Comparison of ENCODE assay signal across 26 cellular contexts in genomic region chrX:36849407-36849806, GRCh38.
"Had no signal": no experiment of that assay in that cellular context is flagged by ENCODE, and none has a peak within 500 bp of the region (broad histone marks: within the 10 kb centered on the region; RNA-seq: fewer than 3 reads in every experiment).

No MANE protein-coding gene starts in this region.

- DNase-seq: effector memory CD4-positive, alpha-beta T cell; gastrocnemius medialis; glutamatergic neuron; kidney; left cardiac atrium; left ventricle myocardium superior; mesenchymal stem cell; midbrain; naive thymus-derived CD4-positive, alpha-beta T cell; nephron progenitor cell; posterior cingulate gyrus; sigmoid colon; stimulated activated CD4-positive, alpha-beta T cell treated with anti-CD3 and anti-CD28 coated beads, Interleukin-12 subunit alpha, Interleukin-12 subunit beta, amount 100 ng/mL, for 4 hours; stimulated activated CD4-positive, alpha-beta T cell treated with anti-CD3 and anti-CD28 coated beads, Interleukin-4, amount 100 ng/mL, for 1 hour; stimulated activated CD8-positive, alpha-beta memory T cell treated with anti-CD3 and anti-CD28 coated beads, Interleukin-4, amount 100 ng/mL, for 48 hours; stimulated activated naive CD8-positive, alpha-beta T cell treated with anti-CD3 and anti-CD28 coated beads, Interleukin-15, Interleukin-2, amounts not matched to agents 100 U/mL and 50 U/mL, for 24 hours; thyroid gland had no signal

- H3K36me3 ChIP-seq: esophagus muscularis mucosa, gastrocnemius medialis, neutrophil, right atrium auricular region, sigmoid colon, suprapubic skin, thyroid gland had no signal

- H3K27me3 Mint-ChIP-seq: naive thymus-derived CD4-positive, alpha-beta T cell; type B pancreatic cell had no signal

- H3K36me3 Mint-ChIP-seq: naive thymus-derived CD4-positive, alpha-beta T cell; stimulated activated effector memory CD8-positive, alpha-beta T cell treated with anti-CD3 and anti-CD28 coated beads, Interleukin-12 subunit alpha, Interleukin-12 subunit beta, amount 100 ng/mL, for 72 hours; type B pancreatic cell had no signal

- H3K4me1 Mint-ChIP-seq: naive thymus-derived CD4-positive, alpha-beta T cell; stimulated activated effector memory CD8-positive, alpha-beta T cell treated with anti-CD3 and anti-CD28 coated beads, Interleukin-12 subunit alpha, Interleukin-12 subunit beta, amount 100 ng/mL, for 72 hours had no signal

- H3K4me1 ChIP-seq: esophagus muscularis mucosa, gastrocnemius medialis, right atrium auricular region, sigmoid colon, suprapubic skin, thyroid gland had no signal

- H3K4me3 Mint-ChIP-seq: naive thymus-derived CD4-positive, alpha-beta T cell; nephron progenitor cell; stimulated activated effector memory CD8-positive, alpha-beta T cell treated with anti-CD3 and anti-CD28 coated beads, Interleukin-12 subunit alpha, Interleukin-12 subunit beta, amount 100 ng/mL, for 72 hours; type B pancreatic cell had no signal

- H3K27me3 ChIP-seq: gastrocnemius medialis, neutrophil, right atrium auricular region, sigmoid colon, suprapubic skin, thyroid gland had no signal

- H3K9me3 Mint-ChIP-seq: type B pancreatic cell had no signal

- H3K9me3 ChIP-seq: esophagus muscularis mucosa, gastrocnemius medialis, neutrophil, right atrium auricular region, sigmoid colon, suprapubic skin, thyroid gland had no signal

- H3K27ac Mint-ChIP-seq: naive thymus-derived CD4-positive, alpha-beta T cell; nephron progenitor cell; stimulated activated effector memory CD8-positive, alpha-beta T cell treated with anti-CD3 and anti-CD28 coated beads, Interleukin-12 subunit alpha, Interleukin-12 subunit beta, amount 100 ng/mL, for 72 hours; type B pancreatic cell had no signal

- H3K4me3 ChIP-seq: esophagus muscularis mucosa, gastrocnemius medialis, lung, right atrium auricular region, sigmoid colon, skin epidermis, suprapubic skin, thyroid gland had no signal

- H3K27ac ChIP-seq: epithelial cell of prostate, esophagus muscularis mucosa, gastrocnemius medialis, neutrophil, right atrium auricular region, sigmoid colon, skin epidermis, suprapubic skin, thyroid gland had no signal
